ENCODE assay signal across 13 cellular contexts in the genomic region with DNA sequence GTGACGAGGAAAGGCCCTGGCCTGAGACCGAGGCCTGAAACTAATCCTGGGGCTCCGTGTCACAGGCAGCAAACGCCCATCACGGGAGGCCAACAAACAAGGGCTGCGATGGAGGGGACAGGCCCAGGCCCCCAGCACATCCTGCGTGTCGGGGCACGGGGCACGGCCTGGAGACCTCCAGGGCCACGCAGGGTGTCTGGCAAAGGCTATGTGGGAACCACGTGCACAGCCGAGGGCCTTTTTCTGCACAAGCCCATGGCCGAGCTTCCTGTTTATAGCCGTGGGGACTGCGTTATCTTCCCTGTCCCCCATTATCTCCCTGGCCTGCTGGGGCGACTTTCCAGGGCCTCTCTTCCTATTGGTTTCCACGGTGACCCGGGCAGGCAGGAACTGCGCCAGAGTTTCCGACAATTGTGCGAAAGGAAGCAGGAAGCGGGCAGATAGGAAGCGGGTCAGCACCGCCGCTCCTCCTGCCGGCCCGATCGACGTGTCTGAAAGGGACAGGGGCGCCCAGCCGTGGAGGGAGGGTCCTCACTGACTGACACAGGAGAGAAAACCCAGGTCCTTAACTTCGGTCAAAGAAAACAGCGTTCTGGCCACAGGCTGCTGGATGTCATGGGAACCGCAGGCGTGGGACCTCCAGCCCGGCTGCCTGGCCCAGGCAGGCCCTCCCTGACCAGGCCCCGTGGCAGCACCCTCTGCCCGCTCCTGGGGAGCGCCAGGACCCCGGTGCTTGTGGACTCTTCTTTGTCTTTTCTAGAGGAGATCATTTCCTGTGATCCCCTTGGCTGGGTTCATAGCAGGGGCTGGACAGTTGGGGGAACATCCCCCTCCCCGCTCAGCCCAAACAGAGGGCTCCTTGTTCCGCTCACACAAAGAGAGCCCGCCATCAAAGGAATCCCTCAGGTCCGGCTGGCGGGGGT. TPM values are rescaled to one million over a fixed set of nuclear protein-coding genes. Genes with fewer than 3 reads are reported as not detected.
DNase-seq lines count a peak whose midpoint lies in the region; ATAC-seq and TF ChIP-seq lines count a peak whose summit lies in the region.
"Had no signal": no experiment of that assay in that cellular context is flagged by ENCODE, and none has a peak within 500 bp of the region (broad histone marks: within the 10 kb centered on the region; RNA-seq: fewer than 3 reads in every experiment).

No MANE protein-coding gene starts in this region.

- peaks cover 4% of the 10 kb centered on the region for H3K4me1 ChIP-seq in suprapubic skin
- H3K4me1 ChIP-seq: HAP-1 had no signal

- ATAC-seq in GM19351 (IDR thresholded peaks at IDR 0.05; ENCODE audit: unreplicated experiment): no peak
- ATAC-seq in stimulated activated naive CD8-positive, alpha-beta T cell treated with anti-CD3 and anti-CD28 coated beads, Interleukin-15, amount 100 ng/mL, for 72 hours: no peak

- TF ChIP-seq EP300 in suprapubic skin (IDR thresholded peaks at IDR 0.05): no peak

- TF ChIP-seq CTCF in suprapubic skin (IDR thresholded peaks at IDR 0.05): no peak

- WGBS in suprapubic skin: 73% methylated on average over 35 of the region's 46 CpGs

- H3K36me3 ChIP-seq in suprapubic skin (peaks cover 99% of the 10 kb centered on the region), MG63 (peaks cover 3% of the 10 kb centered on the region)

- H3K4me1 Mint-ChIP-seq in stimulated activated naive CD8-positive, alpha-beta T cell treated with anti-CD3 and anti-CD28 coated beads, Interleukin-15, amount 100 ng/mL, for 72 hours: no peaks in the 10 kb centered on the region

- no peaks in the 10 kb centered on the region for H3K9me3 Mint-ChIP-seq in stimulated activated naive CD8-positive, alpha-beta T cell treated with anti-CD3 and anti-CD28 coated beads, Interleukin-15, amount 100 ng/mL, for 72 hours

- H3K4me3 ChIP-seq in suprapubic skin (no peak overlapping the region), MG63 (no peak overlapping the region)
- H3K4me3 ChIP-seq: HAP-1 had no signal

- H3K27me3 ChIP-seq in suprapubic skin (no peaks in the 10 kb centered on the region), MG63 (no peaks in the 10 kb centered on the region)

- no peaks in the 10 kb centered on the region for H3K27me3 Mint-ChIP-seq in stimulated activated naive CD8-positive, alpha-beta T cell treated with anti-CD3 and anti-CD28 coated beads, Interleukin-15, amount 100 ng/mL, for 72 hours
- H3K27me3 Mint-ChIP-seq: activated naive CD8-positive, alpha-beta T cell had no signal

- DNase-seq in anterior cingulate cortex (lab: John Stamatoyannopoulos, UW) (peak in 56 of 58 donors; percentile 22 to 89 (median 73)), globus pallidus (ENCODE audit: low spot score) (peak; percentile 94), middle frontal gyrus (ENCODE audit: extremely low spot score, low spot score) (peak; percentile 47), suprapubic skin (ENCODE audit: low spot score in 2 of 2) (peak in 1 of 2 donors; percentile 82), MG63 (no peak), NCI-H1436 treated with DMSO at 0.1 percent for 48 hours (lab: John Stamatoyannopoulos, UW) (no peak)
- DNase-seq in stimulated activated naive CD8-positive, alpha-beta T cell treated with anti-CD3 and anti-CD28 coated beads, Interleukin-15, amount 100 ng/mL, for 72 hours: no peak
- DNase-seq: MV-4-11, NCI-H524 had no signal

- H3K27ac ChIP-seq in suprapubic skin: peak overlapping the region; percentile 78
- H3K27ac ChIP-seq: C4-2B had no signal

- H3K9me3 ChIP-seq in suprapubic skin (no peaks in the 10 kb centered on the region), MG63 (no peaks in the 10 kb centered on the region)
- H3K9me3 ChIP-seq: HAP-1 had no signal

- H3K4me3 Mint-ChIP-seq in stimulated activated naive CD8-positive, alpha-beta T cell treated with anti-CD3 and anti-CD28 coated beads, Interleukin-15, amount 100 ng/mL, for 72 hours: no peak overlapping the region
- H3K4me3 Mint-ChIP-seq: activated naive CD8-positive, alpha-beta T cell had no signal

- peak overlapping the region in 1 of 2 donors; percentile 38 for H3K27ac Mint-ChIP-seq in stimulated activated naive CD8-positive, alpha-beta T cell treated with anti-CD3 and anti-CD28 coated beads, Interleukin-15, amount 100 ng/mL, for 72 hours
- H3K27ac Mint-ChIP-seq: activated naive CD8-positive, alpha-beta T cell had no signal

- TF ChIP-seq POLR2A in suprapubic skin (IDR thresholded peaks at IDR 0.05): no peak

RNA-seq across cellular contexts. Expression of gene SEC16A, which starts 29.1 kb away (rescaled TPM):
- 10 to 100 TPM; 58.0 to 89.3 (median 75.0) TPM for total RNA-seq in suprapubic skin
- 4.3 and 7.5 TPM in 2 replicates for total RNA-seq in MG63 (2014; rRNA removed; shearing (Covaris generic); ENCODE audit: low replicate concordance)

RNA-seq across cellular contexts. Expression of gene NOTCH1, which starts 33.9 kb away (rescaled TPM):
- 100 to 1,000 TPM in 3 of 4 donors, 10 to 100 TPM in 1; 71.0 to 160 (median 114) TPM for total RNA-seq in suprapubic skin
- 4.4 and 4.7 TPM in 2 replicates for total RNA-seq in MG63 (2014; rRNA removed; shearing (Covaris generic); ENCODE audit: low replicate concordance)

Comparison
In these comparisons a context has a peak if more than half of its experiments do, and no peak if none do; other contexts are left out.
1. DNase-seq: peak in anterior cingulate cortex (56 of 58), globus pallidus (single experiment) and middle frontal gyrus (single experiment); none in MG63 (single experiment), stimulated activated naive CD8-positive, alpha-beta T cell treated with anti-CD3 and anti-CD28 coated beads, Interleukin-15, amount 100 ng/mL, for 72 hours (0 of 2) and NCI-H1436 treated with DMSO at 0.1 percent for 48 hours (single experiment).
2. RNA of gene NOTCH1, which starts 33.9 kb away (total RNA-seq): 71.0 to 160 TPM in suprapubic skin; 4.4 to 4.7 TPM in MG63; every median in the first group is over 10 times any median in the second.